39 cellular contexts compared by ENCODE assay signal in the genomic region with DNA sequence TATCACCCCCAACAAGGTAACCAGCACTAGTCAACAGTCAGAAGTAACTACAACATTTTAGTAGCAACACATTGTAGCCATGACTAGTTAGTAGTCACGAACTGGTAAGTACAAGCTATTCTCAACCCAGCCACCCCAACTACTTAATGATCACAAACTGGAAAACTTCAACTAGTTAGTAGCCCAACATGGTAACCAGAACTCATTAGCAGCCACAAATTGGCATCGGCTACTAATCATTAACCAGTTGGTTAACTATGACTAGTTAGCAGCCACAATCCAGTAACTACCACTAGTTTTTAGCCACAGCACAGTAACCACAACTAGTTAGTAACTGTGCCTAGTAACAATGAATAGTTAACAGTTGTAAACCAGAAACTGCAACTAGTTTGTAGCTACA.
"Had no signal": no experiment of that assay in that cellular context is flagged by ENCODE, and none has a peak within 500 bp of the region (broad histone marks: within the 10 kb centered on the region; RNA-seq: fewer than 3 reads in every experiment).

No MANE protein-coding gene starts in this region.

- H3K36me3 ChIP-seq: adrenal gland, ascending aorta, brain microvascular endothelial cell, breast epithelium, cardiac muscle cell had no signal

- H3K4me1 Mint-ChIP-seq: activated naive CD4-positive, alpha-beta T cell treated with anti-CD3 and anti-CD28 coated beads, Interleukin-2, amount 10 ng/mL, durations not matched to agents 7 days and 5 days; activated naive CD4-positive, alpha-beta T cell treated with anti-CD3 and anti-CD28 coated beads, Interleukin-2, amount 50 U/mL, for 24 hours; activated naive CD8-positive, alpha-beta T cell treated with anti-CD3 and anti-CD28 coated beads for 36 hours; activated naive CD8-positive, alpha-beta T cell treated with anti-CD3 and anti-CD28 coated beads, Interleukin-2, amount 10 ng/mL, durations not matched to agents 7 days and 5 days; activated naive CD8-positive, alpha-beta T cell treated with anti-CD3 and anti-CD28 coated beads, Interleukin-2, amount 50 U/mL, for 24 hours; activated T-helper 17 cell treated with anti-CD3 and anti-CD28 coated beads, Interleukin-2, amount 50 U/mL, for 72 hours; brain; central memory CD8-positive, alpha-beta T cell had no signal

- ATAC-seq: activated naive CD4-positive, alpha-beta T cell treated with anti-CD3 and anti-CD28 coated beads, Interleukin-2, amount 50 U/mL, for 72 hours; activated naive CD8-positive, alpha-beta T cell treated with anti-CD3 and anti-CD28 coated beads, Interleukin-2, amount 50 U/mL, for 24 hours; activated T-cell treated with anti-CD3 and anti-CD28 coated beads, Interleukin-2, amount 50 U/mL, for 4 hours; activated T-cell treated with anti-CD3 and anti-CD28 coated beads, Interleukin-2, amount 50 U/mL, for 72 hours; activated T-helper 17 cell treated with anti-CD3 and anti-CD28 coated beads, Interleukin-2, amount 50 U/mL, for 72 hours; body of pancreas had no signal

- H3K27ac Mint-ChIP-seq: activated naive CD4-positive, alpha-beta T cell treated with anti-CD3 and anti-CD28 coated beads for 36 hours; activated naive CD4-positive, alpha-beta T cell treated with anti-CD3 and anti-CD28 coated beads, Interleukin-2, amount 10 ng/mL, durations not matched to agents 7 days and 5 days; activated naive CD4-positive, alpha-beta T cell treated with anti-CD3 and anti-CD28 coated beads, Interleukin-2, amount 50 U/mL, for 24 hours; activated naive CD4-positive, alpha-beta T cell treated with anti-CD3 and anti-CD28 coated beads, Interleukin-2, amount 50 U/mL, for 72 hours; activated naive CD8-positive, alpha-beta T cell; activated naive CD8-positive, alpha-beta T cell treated with anti-CD3 and anti-CD28 coated beads for 36 hours; activated naive CD8-positive, alpha-beta T cell treated with anti-CD3 and anti-CD28 coated beads, Interleukin-2, amount 10 ng/mL, durations not matched to agents 7 days and 5 days; activated naive CD8-positive, alpha-beta T cell treated with anti-CD3 and anti-CD28 coated beads, Interleukin-2, amount 50 U/mL, for 24 hours; activated T-cell treated with anti-CD3 and anti-CD28 coated beads, Interleukin-2, amount 50 U/mL, for 24 hours; activated T-cell treated with anti-CD3 and anti-CD28 coated beads, Interleukin-2, amount 50 U/mL, for 72 hours; activated T-helper 1 cell treated with anti-CD3 and anti-CD28 coated beads, Interleukin-12 subunit alpha, Interleukin-12 subunit beta, Interleukin-2, Interleukin-4 antibody, amounts not matched to agents 30 ng/mL and 10 ng/mL and 1 ng/mL, durations not matched to agents 14 hours and 24 hours and 36 hours; activated T-helper 17 cell treated with anti-CD3 and anti-CD28 coated beads, Interleukin-2, amount 50 U/mL, for 72 hours; activated T-helper 2 cell treated with anti-CD3 and anti-CD28 coated beads, Interferon-gamma antibody, Interleukin-2, Interleukin-4, amounts not matched to agents 10 μg/mL and 5 μg/mL and 100 μg/mL, durations not matched to agents 14 hours and 24 hours and 36 hours; brain had no signal

- H3K4me3 Mint-ChIP-seq: activated naive CD4-positive, alpha-beta T cell treated with anti-CD3 and anti-CD28 coated beads for 36 hours; activated naive CD4-positive, alpha-beta T cell treated with anti-CD3 and anti-CD28 coated beads, Interleukin-2, amount 10 ng/mL, durations not matched to agents 7 days and 5 days; activated naive CD4-positive, alpha-beta T cell treated with anti-CD3 and anti-CD28 coated beads, Interleukin-2, amount 50 U/mL, for 24 hours; activated naive CD8-positive, alpha-beta T cell; activated naive CD8-positive, alpha-beta T cell treated with anti-CD3 and anti-CD28 coated beads for 36 hours; activated naive CD8-positive, alpha-beta T cell treated with anti-CD3 and anti-CD28 coated beads, Interleukin-2, amount 10 ng/mL, durations not matched to agents 7 days and 5 days; activated naive CD8-positive, alpha-beta T cell treated with anti-CD3 and anti-CD28 coated beads, Interleukin-2, amount 50 U/mL, for 24 hours; activated T-cell treated with anti-CD3 and anti-CD28 coated beads, Interleukin-2, amount 50 U/mL, for 24 hours; activated T-cell treated with anti-CD3 and anti-CD28 coated beads, Interleukin-2, amount 50 U/mL, for 4 hours; activated T-cell treated with anti-CD3 and anti-CD28 coated beads, Interleukin-2, amount 50 U/mL, for 72 hours; activated T-helper 1 cell treated with anti-CD3 and anti-CD28 coated beads, Interleukin-12 subunit alpha, Interleukin-12 subunit beta, Interleukin-2, Interleukin-4 antibody, amounts not matched to agents 30 ng/mL and 10 ng/mL and 1 ng/mL, durations not matched to agents 14 hours and 24 hours and 36 hours; activated T-helper 17 cell treated with anti-CD3 and anti-CD28 coated beads, Interleukin-2, amount 50 U/mL, for 72 hours; brain; central memory CD8-positive, alpha-beta T cell had no signal

- H3K27me3 Mint-ChIP-seq: activated naive CD4-positive, alpha-beta T cell treated with anti-CD3 and anti-CD28 coated beads, Interleukin-2, amount 10 ng/mL, durations not matched to agents 7 days and 5 days; activated naive CD4-positive, alpha-beta T cell treated with anti-CD3 and anti-CD28 coated beads, Interleukin-2, amount 50 U/mL, for 24 hours; activated naive CD8-positive, alpha-beta T cell; activated naive CD8-positive, alpha-beta T cell treated with anti-CD3 and anti-CD28 coated beads for 36 hours; activated naive CD8-positive, alpha-beta T cell treated with anti-CD3 and anti-CD28 coated beads, Interleukin-2, amount 10 ng/mL, durations not matched to agents 7 days and 5 days; activated naive CD8-positive, alpha-beta T cell treated with anti-CD3 and anti-CD28 coated beads, Interleukin-2, amount 50 U/mL, for 24 hours; activated T-helper 17 cell treated with anti-CD3 and anti-CD28 coated beads, Interleukin-2, amount 50 U/mL, for 72 hours; central memory CD8-positive, alpha-beta T cell had no signal

- H3K27ac ChIP-seq: adrenal gland, ascending aorta, body of pancreas, brain microvascular endothelial cell, breast epithelium, cardiac muscle cell had no signal

- H3K9me3 ChIP-seq: adrenal gland, ascending aorta, body of pancreas, breast epithelium had no signal

- H3K4me3 ChIP-seq: adrenal gland, ascending aorta, body of pancreas, breast epithelium, cardiac muscle cell had no signal

- H3K4me1 ChIP-seq: adrenal gland, ascending aorta, body of pancreas, breast epithelium had no signal

- H3K36me3 Mint-ChIP-seq: activated naive CD4-positive, alpha-beta T cell treated with anti-CD3 and anti-CD28 coated beads, Interleukin-2, amount 10 ng/mL, durations not matched to agents 7 days and 5 days; activated naive CD4-positive, alpha-beta T cell treated with anti-CD3 and anti-CD28 coated beads, Interleukin-2, amount 50 U/mL, for 24 hours; activated naive CD8-positive, alpha-beta T cell; activated naive CD8-positive, alpha-beta T cell treated with anti-CD3 and anti-CD28 coated beads for 36 hours; activated naive CD8-positive, alpha-beta T cell treated with anti-CD3 and anti-CD28 coated beads, Interleukin-2, amount 10 ng/mL, durations not matched to agents 7 days and 5 days; brain had no signal

- DNase-seq: activated effector memory CD4-positive, alpha-beta T cell treated with anti-CD3 and anti-CD28 coated beads, Interleukin-2, amount 50 U/mL, for 16 hours; activated effector memory CD4-positive, alpha-beta T cell treated with Interleukin-2 at 50 U/mL for 16 hours; activated gamma-delta T cell; activated gamma-delta T cell treated with Interleukin-2 at 50 U/mL for 16 hours; activated naive CD4-positive, alpha-beta T cell; activated naive CD4-positive, alpha-beta T cell treated with anti-CD3 and anti-CD28 coated beads for 36 hours; activated naive CD4-positive, alpha-beta T cell treated with anti-CD3 and anti-CD28 coated beads, Interleukin-2, amount 10 ng/mL, durations not matched to agents 7 days and 5 days; activated naive CD4-positive, alpha-beta T cell treated with anti-CD3 and anti-CD28 coated beads, Interleukin-2, amount 50 U/mL, for 16 hours; activated naive CD4-positive, alpha-beta T cell treated with Interleukin-2 at 50 U/mL for 16 hours; activated naive CD8-positive, alpha-beta T cell treated with anti-CD3 and anti-CD28 coated beads for 36 hours; activated naive CD8-positive, alpha-beta T cell treated with anti-CD3 and anti-CD28 coated beads, Interleukin-2, amount 10 ng/mL, durations not matched to agents 7 days and 5 days; activated naive CD8-positive, alpha-beta T cell treated with anti-CD3 and anti-CD28 coated beads, Interleukin-2, amount 50 U/mL, for 24 hours; activated T-cell treated with anti-CD3 and anti-CD28 coated beads, Interleukin-2, amount 50 U/mL, for 1 hour; activated T-cell treated with anti-CD3 and anti-CD28 coated beads, Interleukin-2, amount 50 U/mL, for 24 hours; activated T-cell treated with anti-CD3 and anti-CD28 coated beads, Interleukin-2, amount 50 U/mL, for 4 hours; activated T-cell treated with anti-CD3 and anti-CD28 coated beads, Interleukin-2, amount 50 U/mL, for 48 hours; activated T-cell treated with anti-CD3 and anti-CD28 coated beads, Interleukin-2, amount 50 U/mL, for 72 hours; adrenal gland; amniotic stem cell; amygdala; anterior cingulate cortex; aorta; body of pancreas; brain microvascular endothelial cell; caudate nucleus; central memory CD4-positive, alpha-beta T cell; cerebellar nuclear complex had no signal

- FAIRE-seq: bronchial epithelial cell had no signal

- H3K27me3 ChIP-seq: adrenal gland, ascending aorta, body of pancreas, brain microvascular endothelial cell, cardiac muscle cell had no signal
